14 cellular contexts compared by ENCODE assay signal in genomic region chr1:108896160-108897150, GRCh38. TPM values are rescaled to one million over a fixed set of nuclear protein-coding genes. Genes with fewer than 3 reads are reported as not detected.
DNase-seq lines count a peak whose midpoint lies in the region; ATAC-seq, FAIRE-seq and TF ChIP-seq lines count a peak whose summit lies in the region.
"Had no signal": no experiment of that assay in that cellular context is flagged by ENCODE, and none has a peak within 500 bp of the region (broad histone marks: within the 10 kb centered on the region; RNA-seq: fewer than 3 reads in every experiment).

No MANE protein-coding gene starts in this region.

- no peak overlapping the region for H4K91ac ChIP-seq in neuronal stem cell (ENCODE audit: low read depth, low read length, poor library complexity)

- H2BK12ac ChIP-seq in neuronal stem cell (ENCODE audit: low read length), result no peak overlapping the region

- no peak overlapping the region for H3K14ac ChIP-seq in neuronal stem cell (ENCODE audit: low read length)

- no peak overlapping the region for H3K23ac ChIP-seq in neuronal stem cell (ENCODE audit: low read depth, low read length, poor library complexity)

- DNase-seq in CD14-positive monocyte (ENCODE audit: low spot score) (no peak), NB4 (ENCODE audit: low read depth) (peak; percentile 19), endothelial cell of umbilical vein (ENCODE audit: low read depth, low spot score) (no peak), neuronal stem cell (ENCODE audit: low spot score) (no peak), inferior parietal cortex (ENCODE audit: extremely low spot score) (no peak)
- DNase-seq: activated CD4-positive, alpha-beta T cell treated with anti-CD3 and anti-CD28 coated beads, Interleukin-2, amount 50 U/mL, for 48 hours; NCI-H1694 treated with DMSO at 0.1 percent for 48 hours; SHP77 treated with DMSO at 0.1 percent for 48 hours had no signal

- peaks cover 13 to 31% of the 10 kb centered on the region in 2 donors for H3K36me3 Mint-ChIP-seq in CD14-positive monocyte
- H3K36me3 Mint-ChIP-seq: activated naive CD8-positive, alpha-beta T cell had no signal

- ATAC-seq in GM18861 (IDR thresholded peaks at IDR 0.05; ENCODE audit: unreplicated experiment), result no peak
- ATAC-seq in HG02798 (IDR thresholded peaks at IDR 0.05; ENCODE audit: poor library complexity, unreplicated experiment), result no peak
- no peak for ATAC-seq in HG02678 (IDR thresholded peaks at IDR 0.05; ENCODE audit: unreplicated experiment)

- H2BK15ac ChIP-seq in neuronal stem cell (ENCODE audit: low read length), result no peak overlapping the region

- H3K27me3 Mint-ChIP-seq in CD14-positive monocyte (ENCODE audit: low read depth in 3 of 3), result no peaks in the 10 kb centered on the region

- BruUV-seq in endothelial cell of umbilical vein (replicated peaks; lab: Mats Ljungman, UMichigan), result no TSS peak

- CTCF ChIA-PET in endothelial cell of umbilical vein (lab: Charles Lee), result interaction anchor here (0.6 to 6.5 kb wide), 13 partner anchors 8 to 384 kb away, joined by 3 to 247 read pairs (median 3); partner anchors contain the start of gene STXBP3

- no peak overlapping the region for H3K18ac ChIP-seq in neuronal stem cell (ENCODE audit: low read length)

- H3K27me3 ChIP-seq in endothelial cell of umbilical vein (ENCODE audit: control insufficient read depth in 2 of 2, insufficient read depth in 2 of 2, low read length in 2 of 2) (no peaks in the 10 kb centered on the region), neuronal stem cell (ENCODE audit: control insufficient read depth in 3 of 3, insufficient read depth in 3 of 3, low read depth in 1 of 3, low read length in 3 of 3) (no peaks in the 10 kb centered on the region)

- POLR2A ChIA-PET in endothelial cell of umbilical vein (lab: Charles Lee), result no interaction called here

- H4K8ac ChIP-seq in neuronal stem cell (ENCODE audit: low read depth, low read length), result no peak overlapping the region

- no peak overlapping the region for H3K4ac ChIP-seq in neuronal stem cell (ENCODE audit: low read length)

- H3K4me3 Mint-ChIP-seq in CD14-positive monocyte, result no peak overlapping the region
- H3K4me3 Mint-ChIP-seq: activated naive CD8-positive, alpha-beta T cell had no signal

- H2BK120ac ChIP-seq in neuronal stem cell (ENCODE audit: low read depth, low read length), result no peak overlapping the region

- H3K4me1 Mint-ChIP-seq in CD14-positive monocyte, result peaks cover 7% of the 10 kb centered on the region

- H3K27ac ChIP-seq in endothelial cell of umbilical vein (ENCODE audit: insufficient read depth, low read depth, low read length), result no peak overlapping the region
- no peak overlapping the region for H3K27ac ChIP-seq in neuronal stem cell (replicated peaks; ENCODE audit: low read length)

- no peaks in the 10 kb centered on the region for H3K9me3 ChIP-seq in endothelial cell of umbilical vein (replicated peaks; ENCODE audit: control insufficient read depth, insufficient read depth, low read length)
- no peaks in the 10 kb centered on the region for H3K9me3 ChIP-seq in neuronal stem cell (replicated peaks in 1 of 2; ENCODE audit: control insufficient read depth in 2 of 2, insufficient read depth in 1 of 2, low read depth in 1 of 2, low read length in 2 of 2)

- H3K4me3 ChIP-seq in NB4 (ENCODE audit: low read depth, low read length) (no peak overlapping the region), endothelial cell of umbilical vein (replicated peaks in 1 of 3; ENCODE audit: insufficient read depth in 1 of 3, low read depth in 1 of 3, low read length in 3 of 3) (no peak overlapping the region), neuronal stem cell (ENCODE audit: low read length in 2 of 2) (no peak overlapping the region)

- peaks cover 4% of the 10 kb centered on the region for H3K79me2 ChIP-seq in endothelial cell of umbilical vein (ENCODE audit: control insufficient read depth, insufficient read depth, low read length)

- H3K9ac ChIP-seq in endothelial cell of umbilical vein (replicated peaks; ENCODE audit: extremely low read depth, insufficient read depth, low read length) (peak overlapping the region; percentile 9), neuronal stem cell (ENCODE audit: low read depth, low read length, poor library complexity) (no peak overlapping the region)

- H2AFZ ChIP-seq in endothelial cell of umbilical vein (ENCODE audit: low read depth, low read length) (no peak overlapping the region), neuronal stem cell (ENCODE audit: low read length) (peak overlapping the region; percentile 57)

- H3K4me1 ChIP-seq in endothelial cell of umbilical vein (ENCODE audit: control insufficient read depth, extremely low read depth, insufficient read depth, low read length) (peaks cover 16% of the 10 kb centered on the region), neuronal stem cell (ENCODE audit: control insufficient read depth in 2 of 2, insufficient read depth in 1 of 2, low read depth in 1 of 2, low read length in 2 of 2) (peaks cover 0 to 2% of the 10 kb centered on the region in 2 donors)

- TF ChIP-seq POLR2A in NB4 (IDR thresholded peaks at IDR 0.05; ENCODE audit: extremely low read depth, insufficient read length), result no peak
- TF ChIP-seq POLR2A in endothelial cell of umbilical vein (IDR thresholded peaks at IDR 0.05; ENCODE audit: low read depth, low read length), result no peak

- peaks cover 3% of the 10 kb centered on the region for H3K9me1 ChIP-seq in endothelial cell of umbilical vein (replicated peaks; ENCODE audit: control insufficient read depth, extremely low read depth, insufficient read depth, low read length)

- peaks cover 0 to 3% of the 10 kb centered on the region in 2 experiments for H3K36me3 ChIP-seq in endothelial cell of umbilical vein (ENCODE audit: control insufficient read depth in 2 of 2, extremely low read depth in 1 of 2, insufficient read depth in 2 of 2, low read length in 2 of 2)
- peaks cover 0 to 14% of the 10 kb centered on the region in 2 donors for H3K36me3 ChIP-seq in neuronal stem cell (replicated peaks in 1 of 2; ENCODE audit: control insufficient read depth in 2 of 2, insufficient read depth in 2 of 2, low read length in 2 of 2)

- H3K27ac Mint-ChIP-seq in CD14-positive monocyte, result peak overlapping the region in 4 of 7 donors; percentile 9 to 82 (median 40)
- H3K27ac Mint-ChIP-seq: activated naive CD8-positive, alpha-beta T cell had no signal

- peaks cover 0 to 3% (median 0%) of the 10 kb centered on the region in 7 donors for H3K9me3 Mint-ChIP-seq in CD14-positive monocyte

- H4K20me1 ChIP-seq in endothelial cell of umbilical vein (replicated peaks; ENCODE audit: control insufficient read depth, extremely low read depth, insufficient read depth, low read length), result no peaks in the 10 kb centered on the region

- whole genome bisulfite sequencing in neuronal stem cell (ENCODE audit: extremely low coverage in 2 of 2, insufficient read length in 2 of 2, insufficient replicate concordance in 1 of 2), 2 donors, result 100% methylated on average over 1 of the region's 10 CpGs; no CpG with 5 or more reads in 1 of the 2 donors

- TF ChIP-seq CTCF in CD14-positive monocyte (IDR thresholded peaks at IDR 0.05) (no peak), NB4 (IDR thresholded peaks at IDR 0.05; ENCODE audit: low read depth, low read length) (no peak), endothelial cell of umbilical vein (IDR thresholded peaks at IDR 0.05; ENCODE audit: extremely low read depth in 1 of 2, insufficient read depth in 1 of 2, low read depth in 1 of 2, low read length in 2 of 2) (no peak)

- no peak overlapping the region for H2BK5ac ChIP-seq in neuronal stem cell (ENCODE audit: low read length)

- intact Hi-C loops in CD14-positive monocyte (cut with micrococcal nuclease), result loop anchor here in 1 of 2 donors (2.0 kb wide), 1 partner anchor 68 kb away; no protein-coding TSS in a partner anchor
- intact Hi-C loops in endothelial cell of umbilical vein (cut with micrococcal nuclease), result loop anchor here (5.0 kb wide), 1 partner anchor 249 kb away; no protein-coding TSS in a partner anchor

- no peak overlapping the region for H2AK5ac ChIP-seq in neuronal stem cell (ENCODE audit: low read depth, low read length)

- dilution Hi-C loops in endothelial cell of umbilical vein (cut with MboI; ENCODE audit: extremely low pct_ligation_motif_present, low sequenced_read_pairs), result no loop called here

- no peak for FAIRE-seq in endothelial cell of umbilical vein (lab: Jason Lieb, UNC)

- no peaks in the 10 kb centered on the region for H3K79me1 ChIP-seq in neuronal stem cell (ENCODE audit: low read depth, low read length)

- H3K4me2 ChIP-seq in endothelial cell of umbilical vein (ENCODE audit: insufficient read depth, low read length) (no peak overlapping the region), neuronal stem cell (ENCODE audit: insufficient read depth, low read length, poor library complexity, severe bottlenecking) (no peak overlapping the region)

TF ChIP-seq in endothelial cell of umbilical vein, 7 proteins besides CTCF, POLR2A, EP300 and RAD21 (continues in another document):
- TF ChIP-seq FOS (IDR thresholded peaks at IDR 0.05; ENCODE audit: borderline replicate concordance, insufficient read depth, low read length) (no peak), MYC (IDR thresholded peaks at IDR 0.05; ENCODE audit: low read depth, low read length) (no peak), POLR2AphosphoS5 (IDR thresholded peaks at IDR 0.05; ENCODE audit: insufficient read depth, low read depth, low read length) (no peak)

RNA-seq across cellular contexts. Expression of gene GPSM2, which starts 19.7 kb away (rescaled TPM):
- polyA plus RNA-seq in CD14-positive monocyte (1 to 10 TPM; 2.4 to 4.7 TPM), endothelial cell of umbilical vein (5.8 and 6.0 TPM in 2 replicates)
- total RNA-seq in endothelial cell of umbilical vein, result 17.1 and 19.8 TPM in 2 replicates
- polyA plus RNA-seq in endothelial cell of umbilical vein (2011; cell fraction: cytosol; rRNA removed), result 9.9 and 11.5 TPM in 2 replicates
- 8.9 and 9.7 TPM in 2 replicates for polyA plus RNA-seq in endothelial cell of umbilical vein (2011; cell fraction: nucleus; rRNA removed)
- polyA plus RNA-seq in endothelial cell of umbilical vein (2012), result 6.5 and 15.2 TPM in 2 replicates
- 5.9 and 6.3 TPM in 2 replicates for polyA minus RNA-seq in endothelial cell of umbilical vein
- 38.9 TPM for polyA minus RNA-seq in endothelial cell of umbilical vein (2011; cell fraction: cytosol; rRNA and poly(A)+ RNA removed)
- 6.5 and 9.8 TPM in 2 replicates for polyA minus RNA-seq in endothelial cell of umbilical vein (2011; cell fraction: nucleus; rRNA and poly(A)+ RNA removed)
- 27.8 TPM for polyA plus RNA-seq in neuronal stem cell (2013, experiment 1 of 2)
- 26.6 TPM for polyA plus RNA-seq in neuronal stem cell (2013, experiment 2 of 2)

RNA-seq across cellular contexts. Expression of gene AKNAD1, which starts 39.6 kb away (rescaled TPM):
- polyA plus RNA-seq in CD14-positive monocyte (not detected), endothelial cell of umbilical vein (not detected in 2 replicates)
- total RNA-seq in endothelial cell of umbilical vein, result not detected in 2 replicates
- polyA plus RNA-seq in endothelial cell of umbilical vein (2011; cell fraction: cytosol; rRNA removed), result not detected in 2 replicates
- polyA plus RNA-seq in endothelial cell of umbilical vein (2011; cell fraction: nucleus; rRNA removed), result 0.11 TPM in 1 of 2 replicates, not detected in the other
- not detected in 2 replicates for polyA plus RNA-seq in endothelial cell of umbilical vein (2012)
- not detected in 2 replicates for polyA minus RNA-seq in endothelial cell of umbilical vein
- polyA minus RNA-seq in endothelial cell of umbilical vein (2011; cell fraction: cytosol; rRNA and poly(A)+ RNA removed), result not detected
- polyA minus RNA-seq in endothelial cell of umbilical vein (2011; cell fraction: nucleus; rRNA and poly(A)+ RNA removed), result not detected in 2 replicates
- 0.04 TPM for polyA plus RNA-seq in neuronal stem cell (2013, experiment 1 of 2)
- polyA plus RNA-seq in neuronal stem cell (2013, experiment 2 of 2), result not detected
- total RNA-seq: liver, pulmonary artery endothelial cell had no signal
- polyA plus RNA-seq: liver had no signal
